9 cellular contexts compared by ENCODE assay signal in the genomic region with DNA sequence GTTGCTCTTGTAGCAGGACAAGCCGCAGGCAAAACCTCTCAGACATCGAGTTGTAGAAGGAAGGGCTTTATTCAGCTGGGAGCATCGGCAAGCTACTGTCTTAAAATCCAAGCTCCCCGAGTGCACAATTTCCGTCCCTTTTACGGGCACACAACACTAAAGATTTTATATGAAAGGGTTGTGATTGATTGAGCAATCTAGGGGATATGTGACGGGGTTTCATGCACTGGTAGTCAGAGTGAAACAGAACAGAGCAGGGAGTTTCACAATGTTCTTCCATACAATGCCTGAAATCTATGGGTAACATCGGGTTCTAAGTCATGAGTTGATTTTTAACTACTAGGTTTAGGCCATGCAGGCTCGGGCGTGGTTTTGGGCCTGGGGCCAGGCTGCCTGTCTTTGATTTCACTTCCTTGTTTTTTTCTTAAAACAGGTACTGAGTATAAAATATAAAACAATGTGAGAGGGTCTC. TPM values are rescaled to one million over a fixed set of nuclear protein-coding genes. Genes with fewer than 3 reads are reported as not detected.
DNase-seq lines count a peak whose midpoint lies in the region; ATAC-seq and TF ChIP-seq lines count a peak whose summit lies in the region.
"Not testable (repeated sequence)": the region's sequence is repeated elsewhere in the genome, so short reads cannot be mapped to it uniquely, and the experiment has no call there.
"Had no signal": no experiment of that assay in that cellular context is flagged by ENCODE, and none has a peak within 500 bp of the region (broad histone marks: within the 10 kb centered on the region; RNA-seq: fewer than 3 reads in every experiment).

No MANE protein-coding gene starts in this region.

- not testable (repeated sequence) for H3K27me3 Mint-ChIP-seq in activated CD4-positive, alpha-beta memory T cell treated with anti-CD3 and anti-CD28 coated beads, Interleukin-2, amount 10 ng/mL, durations not matched to agents 7 days and 5 days

- H3K36me3 Mint-ChIP-seq in activated CD4-positive, alpha-beta memory T cell treated with anti-CD3 and anti-CD28 coated beads, Interleukin-2, amount 10 ng/mL, durations not matched to agents 7 days and 5 days (ENCODE audit: low read depth): peaks cover 36% of the 10 kb centered on the region

- H3K4me2 ChIP-seq in OCI-LY7 (ENCODE audit: low read length) (peak overlapping the region; percentile 64), mammary epithelial cell (ENCODE audit: insufficient read depth, low read depth, low read length) (peak overlapping the region; percentile 9)

- H3K9me2 ChIP-seq in OCI-LY7 (ENCODE audit: insufficient read depth, low read length): not testable (repeated sequence)

- not testable (repeated sequence) for H3K27me3 ChIP-seq in mammary epithelial cell (ENCODE audit: insufficient read depth, low read length); right cardiac atrium (ENCODE audit: control insufficient read depth, insufficient read depth); muscle layer of duodenum (ENCODE audit: low read depth, low read length)

- H3K4me1 ChIP-seq in OCI-LY7 (ENCODE audit: insufficient read depth, low read length, poor library complexity, severe bottlenecking): peaks cover 58% of the 10 kb centered on the region
- H3K4me1 ChIP-seq in mammary epithelial cell (ENCODE audit: insufficient read depth, low read length): peaks cover 16% of the 10 kb centered on the region
- not testable (repeated sequence) for H3K4me1 ChIP-seq in right cardiac atrium (ENCODE audit: control insufficient read depth, insufficient read depth, low read length); muscle layer of duodenum (ENCODE audit: control insufficient read depth in 1 of 2, insufficient read depth in 2 of 2, low read length in 2 of 2)

- dilution Hi-C loops in mammary epithelial cell (cut with HindIII; ENCODE audit: low sequenced_read_pairs): not testable (repeated sequence)

- DNase-seq in Ammon's horn (ENCODE audit: low spot score) (peak; percentile 9), GM20000 (ENCODE audit: low spot score) (peak; percentile 24), OCI-LY7 (ENCODE audit: low spot score) (peak; percentile 71), right cardiac atrium (peak; percentile 40 to 83 (median 71))
- DNase-seq in activated CD4-positive, alpha-beta memory T cell treated with anti-CD3 and anti-CD28 coated beads, Interleukin-2, amount 10 ng/mL, durations not matched to agents 7 days and 5 days: peak; percentile 38
- not testable (repeated sequence) for DNase-seq in mammary epithelial cell
- peak in 5 of 6 experiments; percentile 15 to 33 (median 21) for DNase-seq in stimulated activated naive CD4-positive, alpha-beta T cell (lab: John Stamatoyannopoulos, UW)

- H4K20me1 ChIP-seq in OCI-LY7 (ENCODE audit: insufficient read depth, low read length); mammary epithelial cell (ENCODE audit: insufficient read depth, low read length): not testable (repeated sequence)

- H3K27ac Mint-ChIP-seq in activated CD4-positive, alpha-beta memory T cell treated with anti-CD3 and anti-CD28 coated beads, Interleukin-2, amount 10 ng/mL, durations not matched to agents 7 days and 5 days: peak overlapping the region; percentile 55

- not testable (repeated sequence) for TF ChIP-seq CTCF in GM20000 (IDR thresholded peaks at IDR 0.05; ENCODE audit: extremely low read depth, missing control alignments); OCI-LY7 (conservative IDR thresholded peaks at IDR 0.05; ENCODE audit: low read length); mammary epithelial cell (conservative IDR thresholded peaks at IDR 0.05 in 1 of 2, IDR thresholded peaks at IDR 0.05 in 1 of 2; ENCODE audit: extremely low read depth in 1 of 2, insufficient read depth in 1 of 2, low read depth in 1 of 2, low read length in 2 of 2)

- peak overlapping the region; percentile 71 for H3K27ac ChIP-seq in OCI-LY7 (ENCODE audit: low read depth, low read length, poor library complexity, severe bottlenecking)
- peak overlapping the region; percentile 15 for H3K27ac ChIP-seq in mammary epithelial cell (ENCODE audit: insufficient read depth, low read depth, low read length)
- H3K27ac ChIP-seq in right cardiac atrium (ENCODE audit: low read length): not testable (repeated sequence)
- peak overlapping the region; percentile 71 for H3K27ac ChIP-seq in muscle layer of duodenum (ENCODE audit: low read length)

- in situ Hi-C loops in mammary epithelial cell (cut with MboI; ENCODE audit: low sequenced_read_pairs in 2 of 2): not testable (repeated sequence)

- H3K4me3 Mint-ChIP-seq in activated CD4-positive, alpha-beta memory T cell treated with anti-CD3 and anti-CD28 coated beads, Interleukin-2, amount 10 ng/mL, durations not matched to agents 7 days and 5 days: peak overlapping the region; percentile 21

- not testable (repeated sequence) for H3K9me3 Mint-ChIP-seq in activated CD4-positive, alpha-beta memory T cell treated with anti-CD3 and anti-CD28 coated beads, Interleukin-2, amount 10 ng/mL, durations not matched to agents 7 days and 5 days

- intact Hi-C loops in OCI-LY7 (cut with micrococcal nuclease; ENCODE audit: unreplicated experiment); mammary epithelial cell (cut with micrococcal nuclease); right cardiac atrium (cut with DNase I): not testable (repeated sequence)

- not testable (repeated sequence) for H3K79me2 ChIP-seq in OCI-LY7 (ENCODE audit: insufficient read depth, low read depth, low read length)
- peaks cover 52% of the 10 kb centered on the region for H3K79me2 ChIP-seq in mammary epithelial cell (ENCODE audit: insufficient read depth, low read length)

- not testable (repeated sequence) for BruUV-seq in OCI-LY7 (replicated peaks; lab: Mats Ljungman, UMichigan); mammary epithelial cell (replicated peaks; lab: Mats Ljungman, UMichigan)

- H3K36me3 ChIP-seq in OCI-LY7 (ENCODE audit: insufficient read depth, low read length); mammary epithelial cell (ENCODE audit: insufficient read depth, low read length); muscle layer of duodenum (ENCODE audit: control insufficient read depth in 1 of 2, insufficient read depth in 2 of 2, low read length in 2 of 2): not testable (repeated sequence)

- CTCF ChIA-PET in OCI-LY7 (lab: Charles Lee; ENCODE audit: unreplicated experiment); mammary epithelial cell (lab: Charles Lee; ENCODE audit: low non-redundant PET): not testable (repeated sequence)
- CTCF ChIA-PET in activated CD4-positive, alpha-beta memory T cell treated with anti-CD3 and anti-CD28 coated beads, Interleukin-2, amount 10 ng/mL, durations not matched to agents 7 days and 5 days (lab: Charles Lee): interaction anchor here (1.4 kb wide), 1 partner anchor 22 kb away, joined by 3 read pairs; the partner anchor contains the start of gene DNAJC15

- not testable (repeated sequence) for H3K9me3 ChIP-seq in OCI-LY7 (ENCODE audit: low read length); mammary epithelial cell (replicated peaks; ENCODE audit: insufficient read depth, low read length); right cardiac atrium (ENCODE audit: control insufficient read depth, low read length); muscle layer of duodenum (ENCODE audit: control insufficient read depth in 1 of 2, low read length in 2 of 2)

- H3K9ac ChIP-seq in mammary epithelial cell (ENCODE audit: insufficient read depth, low read length): not testable (repeated sequence)

- POLR2A ChIA-PET in OCI-LY7 (lab: Charles Lee): interaction anchor here (0.6 to 0.8 kb wide), 4 partner anchors 15 to 1177 kb away, joined by 3 read pairs; no protein-coding TSS in a partner anchor
- POLR2A ChIA-PET in activated CD4-positive, alpha-beta memory T cell treated with anti-CD3 and anti-CD28 coated beads, Interleukin-2, amount 10 ng/mL, durations not matched to agents 7 days and 5 days (lab: Charles Lee): not testable (repeated sequence)

- WGBS in mammary epithelial cell (ENCODE audit: low coverage, missing lambda C conversion rate): 74% methylated on average over 10 of the region's 10 CpGs
- WGBS in right cardiac atrium: 81% methylated on average over 10 of the region's 10 CpGs

- peaks cover 57% of the 10 kb centered on the region for H3K4me1 Mint-ChIP-seq in activated CD4-positive, alpha-beta memory T cell treated with anti-CD3 and anti-CD28 coated beads, Interleukin-2, amount 10 ng/mL, durations not matched to agents 7 days and 5 days

- H3K4me3 ChIP-seq in OCI-LY7 (ENCODE audit: low read depth, low read length, poor library complexity, severe bottlenecking) (peak overlapping the region; percentile 31), muscle layer of duodenum (ENCODE audit: low read depth in 1 of 2, low read length in 2 of 2) (peak overlapping the region in 1 of 2 donors; percentile 8)
- not testable (repeated sequence) for H3K4me3 ChIP-seq in mammary epithelial cell (replicated peaks in 1 of 3; ENCODE audit: insufficient read depth in 1 of 3, low read depth in 2 of 3, low read length in 3 of 3); right cardiac atrium (ENCODE audit: low read length)

- H2AFZ ChIP-seq in OCI-LY7 (ENCODE audit: low read length): peak overlapping the region; percentile 81
- H2AFZ ChIP-seq in mammary epithelial cell (ENCODE audit: low read depth, low read length): not testable (repeated sequence)

- ATAC-seq in right cardiac atrium: not testable (repeated sequence)

RNA-seq across cellular contexts. Expression of gene DNAJC15, which starts 22.0 kb away (rescaled TPM):
- total RNA-seq in OCI-LY7 (2014; rRNA removed; shearing (Covaris generic)): 0.57 and 2.2 TPM in 2 replicates
- total RNA-seq in OCI-LY7 (2022) (not detected in 2 replicates), mammary epithelial cell (10 to 100 TPM in 1 of 2 donors, 1 to 10 TPM in 1; 9.3 to 20.7 TPM), right cardiac atrium (10 to 100 TPM; 21.8 to 32.9 (median 30.9) TPM)
- total RNA-seq in activated CD4-positive, alpha-beta memory T cell treated with anti-CD3 and anti-CD28 coated beads, Interleukin-2, amount 10 ng/mL, durations not matched to agents 7 days and 5 days: 10 to 100 TPM; 14.6 to 16.3 TPM
- polyA plus RNA-seq in mammary epithelial cell (33.9 TPM), right cardiac atrium (44.4 TPM)
- polyA minus RNA-seq in mammary epithelial cell: 12.9 TPM

RNA-seq across cellular contexts. Expression of gene EPSTI1, which starts 53.3 kb away (rescaled TPM):
- 0.10 and 2.1 TPM in 2 replicates for total RNA-seq in OCI-LY7 (2014; rRNA removed; shearing (Covaris generic))
- total RNA-seq in OCI-LY7 (2022) (0.49 TPM in 1 of 2 replicates, not detected in the other), mammary epithelial cell (1 to 10 TPM; 1.3 to 7.3 TPM), right cardiac atrium (1 to 10 TPM; 3.0 to 8.5 (median 6.1) TPM)
- 100 to 1,000 TPM; 128 to 135 TPM for total RNA-seq in activated CD4-positive, alpha-beta memory T cell treated with anti-CD3 and anti-CD28 coated beads, Interleukin-2, amount 10 ng/mL, durations not matched to agents 7 days and 5 days
- polyA plus RNA-seq in mammary epithelial cell (1.1 TPM), right cardiac atrium (1.8 TPM)
- not detected for polyA minus RNA-seq in mammary epithelial cell
- total RNA-seq: A673 had no signal

Comparison
In these comparisons a context has a peak if more than half of its experiments do, and no peak if none do; other contexts are left out.
1. RNA of gene EPSTI1, which starts 53.3 kb away (total RNA-seq): 128 to 135 TPM in activated CD4-positive, alpha-beta memory T cell treated with anti-CD3 and anti-CD28 coated beads, Interleukin-2, amount 10 ng/mL, durations not matched to agents 7 days and 5 days; 3.0 to 8.5 TPM in right cardiac atrium, 1.3 to 7.3 TPM in mammary epithelial cell and 0.10 to 2.1 TPM in OCI-LY7; every median in the first group is over 10 times any median in the second.